In genomic region chr1:111507411-111508201, GRCh38 we compare ENCODE assay signal across 1 cellular context.
A peak's percentile ranks its signal among the peaks of the same experiment; 100 is the strongest.
TF ChIP-seq lines count a peak whose summit lies in the region.

No MANE protein-coding gene starts in this region.

TF ChIP-seq in HepG2, 621 proteins besides CTCF, POLR2A, EP300 and RAD21 (continued from another document and continues in another):
- TF ChIP-seq RERE (CRISPR knock-in tag; IDR thresholded peaks at IDR 0.05; ENCODE audit: low read depth) (no peak), ZNF737 (CRISPR knock-in tag; IDR thresholded peaks at IDR 0.05; ENCODE audit: borderline replicate concordance) (no peak), DR1 (CRISPR knock-in tag; IDR thresholded peaks at IDR 0.05) (0 out of 2 replicates have a peak, but pooled peaks have one; percentile 56), BHLHE40 (IDR thresholded peaks at IDR 0.05; ENCODE audit: low read length) (no peak), ZNF12 (CRISPR knock-in tag; IDR thresholded peaks at IDR 0.05) (no peak), HOXA3 (CRISPR knock-in tag; IDR thresholded peaks at IDR 0.05) (no peak), KDM2A (CRISPR knock-in tag; IDR thresholded peaks at IDR 0.05; ENCODE audit: borderline replicate concordance, low read depth) (peak; percentile 67), DRAP1 (CRISPR knock-in tag; IDR thresholded peaks at IDR 0.05) (0 out of 2 replicates have a peak, but pooled peaks have one; percentile 18), SNAI1 (CRISPR knock-in tag; IDR thresholded peaks at IDR 0.05; ENCODE audit: borderline replicate concordance) (no peak), PRPF4 (IDR thresholded peaks at IDR 0.05; ENCODE audit: low read depth, low read length, poor library complexity, severe bottlenecking) (no peak), FOXO4 (CRISPR knock-in tag; conservative IDR thresholded peaks at IDR 0.05) (no peak), ZKSCAN5 (CRISPR knock-in tag; IDR thresholded peaks at IDR 0.05) (no peak), ZFYVE20 (CRISPR knock-in tag; IDR thresholded peaks at IDR 0.05; ENCODE audit: borderline replicate concordance, low read depth) (no peak), ETV6 (CRISPR knock-in tag; conservative IDR thresholded peaks at IDR 0.05) (no peak), ZNF660 (CRISPR knock-in tag; IDR thresholded peaks at IDR 0.05; ENCODE audit: borderline replicate concordance, low read depth) (no peak), ZNF574 (CRISPR knock-in tag; IDR thresholded peaks at IDR 0.05) (peak; percentile 52; the same call in 1 of the 2 replicates), U2AF2 (IDR thresholded peaks at IDR 0.05; ENCODE audit: low read depth, low read length) (no peak), ZNF792 (CRISPR knock-in tag; IDR thresholded peaks at IDR 0.05) (no peak), MYPOP (CRISPR knock-in tag; IDR thresholded peaks at IDR 0.05) (no peak), ZSCAN12 (CRISPR knock-in tag; IDR thresholded peaks at IDR 0.05) (no peak), RORA (CRISPR knock-in tag; IDR thresholded peaks at IDR 0.05) (no peak), ONECUT2 (CRISPR knock-in tag; IDR thresholded peaks at IDR 0.05) (no peak), ZFP36L2 (CRISPR knock-in tag; IDR thresholded peaks at IDR 0.05) (no peak), ZNF589 (CRISPR knock-in tag; conservative IDR thresholded peaks at IDR 0.05) (no peak), ERF (CRISPR knock-in tag; IDR thresholded peaks at IDR 0.05) (no peak), SP5 (CRISPR knock-in tag; IDR thresholded peaks at IDR 0.05; ENCODE audit: borderline replicate concordance, low read depth) (no peak), ZNF335 (CRISPR knock-in tag; IDR thresholded peaks at IDR 0.05) (0 out of 2 replicates have a peak, but pooled peaks have one; percentile 17), EHMT2 (IDR thresholded peaks at IDR 0.05; ENCODE audit: borderline replicate concordance, low read depth, low read length) (no peak), ZNF780A (CRISPR knock-in tag; IDR thresholded peaks at IDR 0.05) (no peak), ZNF629 (CRISPR knock-in tag; conservative IDR thresholded peaks at IDR 0.05) (no peak), ZNF644 (CRISPR knock-in tag; IDR thresholded peaks at IDR 0.05; ENCODE audit: low read depth) (no peak), PITX1 (CRISPR knock-in tag; IDR thresholded peaks at IDR 0.05) (peak; percentile 53), SATB2 (CRISPR knock-in tag; IDR thresholded peaks at IDR 0.05) (no peak), ELK4 (CRISPR knock-in tag; IDR thresholded peaks at IDR 0.05; ENCODE audit: borderline replicate concordance) (no peak), TEAD3 (CRISPR knock-in tag; optimal IDR thresholded peaks at IDR 0.05; ENCODE audit: borderline replicate concordance) (no peak), HDAC2 (CRISPR knock-in tag; IDR thresholded peaks at IDR 0.05) (no peak; the same call in 1 of the 2 replicates), ZNF776 (CRISPR knock-in tag; IDR thresholded peaks at IDR 0.05) (no peak), GLI4 (CRISPR knock-in tag; IDR thresholded peaks at IDR 0.05; ENCODE audit: borderline replicate concordance) (no peak), NONO (IDR thresholded peaks at IDR 0.05) (no peak), NONO (CRISPR knock-in tag; conservative IDR thresholded peaks at IDR 0.05) (0 out of 2 replicates have a peak, but pooled peaks have one; percentile 35), GTF2F1 (IDR thresholded peaks at IDR 0.05; ENCODE audit: low read length) (no peak), KDM6A (CRISPR knock-in tag; IDR thresholded peaks at IDR 0.05; ENCODE audit: low read depth) (no peak), RNF2 (conservative IDR thresholded peaks at IDR 0.05; ENCODE audit: low read depth) (no peak), ZNF234 (CRISPR knock-in tag; conservative IDR thresholded peaks at IDR 0.05) (no peak), SIX4 (CRISPR knock-in tag; IDR thresholded peaks at IDR 0.05) (no peak)
- TF ChIP-seq, protein P1, sequence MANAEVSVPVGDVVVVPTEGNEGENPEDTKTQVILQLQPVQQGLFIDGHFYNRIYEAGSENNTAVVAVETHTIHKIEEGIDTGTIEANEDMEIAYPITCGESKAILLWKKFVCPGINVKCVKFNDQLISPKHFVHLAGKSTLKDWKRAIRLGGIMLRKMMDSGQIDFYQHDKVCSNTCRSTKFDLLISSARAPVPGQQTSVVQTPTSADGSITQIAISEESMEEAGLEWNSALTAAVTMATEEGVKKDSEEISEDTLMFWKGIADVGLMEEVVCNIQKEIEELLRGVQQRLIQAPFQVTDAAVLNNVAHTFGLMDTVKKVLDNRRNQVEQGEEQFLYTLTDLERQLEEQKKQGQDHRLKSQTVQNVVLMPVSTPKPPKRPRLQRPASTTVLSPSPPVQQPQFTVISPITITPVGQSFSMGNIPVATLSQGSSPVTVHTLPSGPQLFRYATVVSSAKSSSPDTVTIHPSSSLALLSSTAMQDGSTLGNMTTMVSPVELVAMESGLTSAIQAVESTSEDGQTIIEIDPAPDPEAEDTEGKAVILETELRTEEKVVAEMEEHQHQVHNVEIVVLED (CRISPR knock-in tag; IDR thresholded peaks at IDR 0.05; ENCODE audit: borderline replicate concordance) = peak; percentile 20; the same call in 1 of the 2 replicates
- TF ChIP-seq, protein P2, sequence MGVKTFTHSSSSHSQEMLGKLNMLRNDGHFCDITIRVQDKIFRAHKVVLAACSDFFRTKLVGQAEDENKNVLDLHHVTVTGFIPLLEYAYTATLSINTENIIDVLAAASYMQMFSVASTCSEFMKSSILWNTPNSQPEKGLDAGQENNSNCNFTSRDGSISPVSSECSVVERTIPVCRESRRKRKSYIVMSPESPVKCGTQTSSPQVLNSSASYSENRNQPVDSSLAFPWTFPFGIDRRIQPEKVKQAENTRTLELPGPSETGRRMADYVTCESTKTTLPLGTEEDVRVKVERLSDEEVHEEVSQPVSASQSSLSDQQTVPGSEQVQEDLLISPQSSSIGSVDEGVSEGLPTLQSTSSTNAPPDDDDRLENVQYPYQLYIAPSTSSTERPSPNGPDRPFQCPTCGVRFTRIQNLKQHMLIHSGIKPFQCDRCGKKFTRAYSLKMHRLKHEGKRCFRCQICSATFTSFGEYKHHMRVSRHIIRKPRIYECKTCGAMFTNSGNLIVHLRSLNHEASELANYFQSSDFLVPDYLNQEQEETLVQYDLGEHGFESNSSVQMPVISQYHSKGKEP (CRISPR knock-in tag; IDR thresholded peaks at IDR 0.05) = no peak
- TF ChIP-seq, protein P3, sequence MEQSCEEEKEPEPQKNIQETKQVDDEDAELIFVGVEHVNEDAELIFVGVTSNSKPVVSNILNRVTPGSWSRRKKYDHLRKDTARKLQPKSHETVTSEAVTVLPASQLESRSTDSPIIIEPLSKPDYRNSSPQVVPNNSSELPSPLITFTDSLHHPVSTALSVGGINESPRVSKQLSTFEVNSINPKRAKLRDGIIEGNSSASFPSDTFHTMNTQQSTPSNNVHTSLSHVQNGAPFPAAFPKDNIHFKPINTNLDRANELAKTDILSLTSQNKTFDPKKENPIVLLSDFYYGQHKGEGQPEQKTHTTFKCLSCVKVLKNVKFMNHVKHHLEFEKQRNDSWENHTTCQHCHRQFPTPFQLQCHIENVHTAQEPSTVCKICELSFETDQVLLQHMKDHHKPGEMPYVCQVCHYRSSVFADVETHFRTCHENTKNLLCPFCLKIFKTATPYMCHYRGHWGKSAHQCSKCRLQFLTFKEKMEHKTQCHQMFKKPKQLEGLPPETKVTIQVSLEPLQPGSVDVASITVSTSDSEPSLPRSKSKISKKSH (CRISPR knock-in tag; IDR thresholded peaks at IDR 0.05; ENCODE audit: borderline replicate concordance) = no peak
- TF ChIP-seq, protein P4, sequence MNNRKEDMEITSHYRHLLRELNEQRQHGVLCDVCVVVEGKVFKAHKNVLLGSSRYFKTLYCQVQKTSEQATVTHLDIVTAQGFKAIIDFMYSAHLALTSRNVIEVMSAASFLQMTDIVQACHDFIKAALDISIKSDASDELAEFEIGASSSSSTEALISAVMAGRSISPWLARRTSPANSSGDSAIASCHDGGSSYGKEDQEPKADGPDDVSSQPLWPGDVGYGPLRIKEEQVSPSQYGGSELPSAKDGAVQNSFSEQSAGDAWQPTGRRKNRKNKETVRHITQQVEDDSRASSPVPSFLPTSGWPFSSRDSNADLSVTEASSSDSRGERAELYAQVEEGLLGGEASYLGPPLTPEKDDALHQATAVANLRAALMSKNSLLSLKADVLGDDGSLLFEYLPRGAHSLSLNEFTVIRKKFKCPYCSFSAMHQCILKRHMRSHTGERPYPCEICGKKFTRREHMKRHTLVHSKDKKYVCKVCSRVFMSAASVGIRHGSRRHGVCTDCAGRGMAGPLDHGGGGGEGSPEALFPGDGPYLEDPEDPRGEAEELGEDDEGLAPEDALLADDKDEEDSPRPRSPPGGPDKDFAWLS (CRISPR knock-in tag; IDR thresholded peaks at IDR 0.05; ENCODE audit: borderline replicate concordance) = no peak
